In genomic region chr20:40265872-40266533, GRCh38 we compare ENCODE assay signal across 8 cellular contexts.
DNase-seq lines count a peak whose midpoint lies in the region; ATAC-seq, FAIRE-seq and TF ChIP-seq lines count a peak whose summit lies in the region.

No MANE protein-coding gene starts in this region.

- H3K36me3 Mint-ChIP-seq in activated naive CD4-positive, alpha-beta T cell treated with anti-CD3 and anti-CD28 coated beads for 36 hours (ENCODE audit: low read depth) = no peaks in the 10 kb centered on the region

- intact Hi-C loops in kidney (cut with DNase I) = no loop called here
- intact Hi-C loops in activated naive CD4-positive, alpha-beta T cell treated with anti-CD3 and anti-CD28 coated beads for 36 hours (cut with micrococcal nuclease) = loop anchor here (5.0 kb wide), 2 partner anchors 426 to 1436 kb away; no protein-coding TSS in a partner anchor

- no peaks in the 10 kb centered on the region for H3K9me3 ChIP-seq in kidney (ENCODE audit: control insufficient read depth in 1 of 2, low read length in 2 of 2)

- FAIRE-seq in kidney (lab: Jason Lieb, UNC) = no peak

- no peak overlapping the region for H3K27ac Mint-ChIP-seq in activated naive CD4-positive, alpha-beta T cell treated with anti-CD3 and anti-CD28 coated beads for 36 hours

- in situ Hi-C loops in astrocyte of the spinal cord (cut with HindIII; ENCODE audit: low sequenced_read_pairs) = no loop called here

- DNase-seq in AG09309 (ENCODE audit: low read depth) (no peak), HuH-7 (ENCODE audit: low spot score) (peak; percentile 12), astrocyte of the spinal cord (ENCODE audit: low read depth, low spot score) (peak; percentile 26), kidney (no peak)
- DNase-seq in activated naive CD4-positive, alpha-beta T cell treated with anti-CD3 and anti-CD28 coated beads for 36 hours = no peak

- peak; percentile 54 for TF ChIP-seq CTCF in AG09309 (IDR thresholded peaks at IDR 0.05; ENCODE audit: control insufficient read depth, insufficient read depth, low read depth, low read length, missing control alignments)
- peak; percentile 52 for TF ChIP-seq CTCF in astrocyte of the spinal cord (IDR thresholded peaks at IDR 0.05; ENCODE audit: low read depth, low read length)
- peak; percentile 27 for TF ChIP-seq CTCF in kidney (IDR thresholded peaks at IDR 0.05; ENCODE audit: borderline replicate concordance, extremely low read depth, insufficient read depth)

- H3K9ac ChIP-seq in kidney (ENCODE audit: low read length in 2 of 2) = no peak overlapping the region

- CTCF ChIA-PET in activated naive CD4-positive, alpha-beta T cell treated with anti-CD3 and anti-CD28 coated beads for 36 hours (lab: Charles Lee) = no interaction called here

- H3K4me1 ChIP-seq in kidney (ENCODE audit: control insufficient read depth in 1 of 2, insufficient read depth in 1 of 2, low read depth in 1 of 2, low read length in 2 of 2) = peaks cover 0 to 3% of the 10 kb centered on the region in 2 donors

- H3K27ac ChIP-seq in kidney (ENCODE audit: low read depth in 2 of 2, low read length in 2 of 2) = no peak overlapping the region

- no peaks in the 10 kb centered on the region for H3K9me3 Mint-ChIP-seq in activated naive CD4-positive, alpha-beta T cell treated with anti-CD3 and anti-CD28 coated beads for 36 hours

- no peak overlapping the region for H3K4me3 Mint-ChIP-seq in activated naive CD4-positive, alpha-beta T cell treated with anti-CD3 and anti-CD28 coated beads for 36 hours

- ATAC-seq in HG03354 (IDR thresholded peaks at IDR 0.05; ENCODE audit: poor library complexity, severe bottlenecking, unreplicated experiment) (no peak), HG02973 (IDR thresholded peaks at IDR 0.05; ENCODE audit: unreplicated experiment) (no peak), HG03460 (IDR thresholded peaks at IDR 0.05; ENCODE audit: unreplicated experiment) (no peak)

- H3K4me1 Mint-ChIP-seq in activated naive CD4-positive, alpha-beta T cell treated with anti-CD3 and anti-CD28 coated beads for 36 hours (ENCODE audit: low read depth) = no peaks in the 10 kb centered on the region

- H3K4me3 ChIP-seq in AG09309 (ENCODE audit: control insufficient read depth, low read depth, low read length) (no peak overlapping the region), astrocyte of the spinal cord (ENCODE audit: low read depth, low read length) (no peak overlapping the region), kidney (ENCODE audit: low read length in 2 of 2) (no peak overlapping the region)

- no peaks in the 10 kb centered on the region for H3K36me3 ChIP-seq in kidney (ENCODE audit: control insufficient read depth in 1 of 2, insufficient read depth in 2 of 2, low read length in 2 of 2)

- H3K27me3 Mint-ChIP-seq in activated naive CD4-positive, alpha-beta T cell treated with anti-CD3 and anti-CD28 coated beads for 36 hours (ENCODE audit: low read depth) = peaks cover 2% of the 10 kb centered on the region

Comparison
In these comparisons a context has a peak if more than half of its experiments do, and no peak if none do; other contexts are left out.
1. DNase-seq: peak in HuH-7 (single experiment) and astrocyte of the spinal cord (single experiment); none in AG09309 (single experiment), kidney (single experiment) and activated naive CD4-positive, alpha-beta T cell treated with anti-CD3 and anti-CD28 coated beads for 36 hours (single experiment).
2. Peak in every context shown above with its lines, with median percentiles within 50 percentile points of each other: CTCF ChIP-seq.